ENCODE assay signal across 1 cellular context in the genomic region with DNA sequence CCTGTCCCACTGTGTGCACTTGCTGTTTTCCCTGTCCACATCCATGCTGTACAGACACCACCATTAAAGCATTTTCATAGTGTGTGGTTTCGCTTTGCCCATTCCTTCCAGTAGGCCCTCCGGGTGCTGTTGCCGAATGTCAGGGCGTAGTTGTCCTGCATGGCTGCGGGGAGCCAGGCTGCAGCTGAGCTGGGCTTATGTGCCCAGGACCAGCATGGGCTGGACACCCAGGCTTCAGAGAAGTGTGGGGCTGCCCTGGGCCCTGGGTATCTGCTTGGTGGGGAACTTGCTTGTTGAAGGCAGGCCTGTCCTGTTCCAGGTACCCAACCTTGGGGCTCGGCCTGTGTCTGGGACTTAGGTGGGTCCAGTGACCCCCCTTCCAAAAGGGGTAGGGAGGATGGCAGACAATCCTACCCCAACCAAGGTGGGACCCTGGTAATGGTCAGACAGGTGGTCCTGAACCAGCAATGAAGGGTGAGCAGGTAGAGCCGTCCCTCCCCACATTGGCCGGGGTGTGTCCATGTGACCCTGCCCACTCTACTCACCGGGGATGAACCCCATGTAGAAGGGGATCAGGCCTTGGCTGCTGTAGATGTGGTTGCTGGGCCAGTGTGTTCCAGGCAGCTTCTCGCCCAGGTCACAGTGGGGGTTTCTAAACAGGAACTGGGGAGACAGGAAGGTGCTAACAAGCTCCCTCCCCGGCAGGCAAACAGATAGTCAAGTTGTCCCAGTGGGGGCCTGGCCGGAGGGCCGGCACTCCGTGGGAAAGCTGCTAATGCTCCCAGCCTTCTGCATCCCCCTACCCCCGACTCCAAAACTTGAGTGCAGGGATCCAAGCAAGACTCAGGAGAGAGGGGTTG.
A peak's percentile ranks its signal among the peaks of the same experiment; 100 is the strongest.
TF ChIP-seq lines count a peak whose summit lies in the region.

No MANE protein-coding gene starts in this region.

TF ChIP-seq in K562, 482 proteins besides CTCF, POLR2A, EP300 and RAD21 (continued from another document and continues in another):
- TF ChIP-seq, protein P1, sequence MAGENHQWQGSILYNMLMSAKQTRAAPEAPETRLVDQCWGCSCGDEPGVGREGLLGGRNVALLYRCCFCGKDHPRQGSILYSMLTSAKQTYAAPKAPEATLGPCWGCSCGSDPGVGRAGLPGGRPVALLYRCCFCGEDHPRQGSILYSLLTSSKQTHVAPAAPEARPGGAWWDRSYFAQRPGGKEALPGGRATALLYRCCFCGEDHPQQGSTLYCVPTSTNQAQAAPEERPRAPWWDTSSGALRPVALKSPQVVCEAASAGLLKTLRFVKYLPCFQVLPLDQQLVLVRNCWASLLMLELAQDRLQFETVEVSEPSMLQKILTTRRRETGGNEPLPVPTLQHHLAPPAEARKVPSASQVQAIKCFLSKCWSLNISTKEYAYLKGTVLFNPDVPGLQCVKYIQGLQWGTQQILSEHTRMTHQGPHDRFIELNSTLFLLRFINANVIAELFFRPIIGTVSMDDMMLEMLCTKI (IDR thresholded peaks at IDR 0.05; ENCODE audit: partially characterized antibody), result no peak
- TF ChIP-seq ZC3H11A (IDR thresholded peaks at IDR 0.05; ENCODE audit: low read depth, low read length) (no peak), ZNF780A (CRISPR knock-in tag; IDR thresholded peaks at IDR 0.05) (no peak), ZNF134 (CRISPR knock-in tag; conservative IDR thresholded peaks at IDR 0.05) (0 out of 2 replicates have a peak, but pooled peaks have one; percentile 22), ARNT (IDR thresholded peaks at IDR 0.05) (no peak), MYNN (IDR thresholded peaks at IDR 0.05) (peak; percentile 39; the same call in 1 of the 2 replicates), MYNN (CRISPR knock-in tag; IDR thresholded peaks at IDR 0.05) (no peak), SUPT5H (IDR thresholded peaks at IDR 0.05) (peak; percentile 87), ZNF354B (CRISPR knock-in tag; IDR thresholded peaks at IDR 0.05) (0 out of 2 replicates have a peak, but pooled peaks have one; percentile 14), ERF (CRISPR knock-in tag; IDR thresholded peaks at IDR 0.05) (peak; percentile 85), XRCC3 (IDR thresholded peaks at IDR 0.05) (no peak), L3MBTL2 (IDR thresholded peaks at IDR 0.05) (no peak), ZNF41 (CRISPR knock-in tag; conservative IDR thresholded peaks at IDR 0.05) (0 out of 2 replicates have a peak, but pooled peaks have one; percentile 14), POLR2AphosphoS2 (IDR thresholded peaks at IDR 0.05; ENCODE audit: low read length) (peak; percentile 96; the same call in 1 of the 2 replicates), MAFG (tag; conservative IDR thresholded peaks at IDR 0.05) (no peak), RFX1 (IDR thresholded peaks at IDR 0.05) (no peak), ZNF3 (CRISPR knock-in tag; IDR thresholded peaks at IDR 0.05) (no peak), MAZ (CRISPR knock-in tag; conservative IDR thresholded peaks at IDR 0.05 in 1 of 2, IDR thresholded peaks at IDR 0.05 in 1 of 2) (peak in 1 of 2 experiments; percentile 70; a peak in 2 of 4 replicates), JUN (IDR thresholded peaks at IDR 0.05; ENCODE audit: borderline replicate concordance, low read depth, low read length) (no peak), JUN (CRISPR knock-in tag; IDR thresholded peaks at IDR 0.05; ENCODE audit: borderline replicate concordance) (0 out of 2 replicates have a peak, but pooled peaks have one; percentile 53), POLR2AphosphoS5 (IDR thresholded peaks at IDR 0.05; ENCODE audit: control insufficient read depth, insufficient read depth, low read depth, low read length) (peak; percentile 66; the same call in 1 of the 2 replicates), PHB (CRISPR knock-in tag; IDR thresholded peaks at IDR 0.05) (peak; percentile 61; the same call in 1 of the 2 replicates), ZNF224 (CRISPR knock-in tag; IDR thresholded peaks at IDR 0.05) (0 out of 2 replicates have a peak, but pooled peaks have one; percentile 17), SIN3A (IDR thresholded peaks at IDR 0.05; ENCODE audit: borderline replicate concordance in 2 of 2, control insufficient read depth in 1 of 2, low read depth in 2 of 2, low read length in 2 of 2) (peak in 1 of 2 experiments; percentile 40; a peak in 2 of 4 replicates), ATF1 (CRISPR knock-in tag; IDR thresholded peaks at IDR 0.05) (no peak), ATF1 (tag; IDR thresholded peaks at IDR 0.05) (no peak), POLR2G (IDR thresholded peaks at IDR 0.05; ENCODE audit: low read depth, low read length) (peak; percentile 70), POLR2B (IDR thresholded peaks at IDR 0.05; ENCODE audit: low read depth, partially characterized antibody) (peak; percentile 81)
- TF ChIP-seq, protein P2, sequence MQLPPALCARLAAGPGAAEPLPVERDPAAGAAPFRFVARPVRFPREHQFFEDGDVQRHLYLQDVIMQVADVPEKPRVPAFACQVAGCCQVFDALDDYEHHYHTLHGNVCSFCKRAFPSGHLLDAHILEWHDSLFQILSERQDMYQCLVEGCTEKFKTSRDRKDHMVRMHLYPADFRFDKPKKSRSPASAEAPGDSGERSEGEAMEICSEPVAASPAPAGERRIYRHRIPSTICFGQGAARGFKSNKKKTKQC (CRISPR knock-in tag; IDR thresholded peaks at IDR 0.05), result peak; percentile 80; the same call in 1 of the 2 replicates
- TF ChIP-seq, protein P3, sequence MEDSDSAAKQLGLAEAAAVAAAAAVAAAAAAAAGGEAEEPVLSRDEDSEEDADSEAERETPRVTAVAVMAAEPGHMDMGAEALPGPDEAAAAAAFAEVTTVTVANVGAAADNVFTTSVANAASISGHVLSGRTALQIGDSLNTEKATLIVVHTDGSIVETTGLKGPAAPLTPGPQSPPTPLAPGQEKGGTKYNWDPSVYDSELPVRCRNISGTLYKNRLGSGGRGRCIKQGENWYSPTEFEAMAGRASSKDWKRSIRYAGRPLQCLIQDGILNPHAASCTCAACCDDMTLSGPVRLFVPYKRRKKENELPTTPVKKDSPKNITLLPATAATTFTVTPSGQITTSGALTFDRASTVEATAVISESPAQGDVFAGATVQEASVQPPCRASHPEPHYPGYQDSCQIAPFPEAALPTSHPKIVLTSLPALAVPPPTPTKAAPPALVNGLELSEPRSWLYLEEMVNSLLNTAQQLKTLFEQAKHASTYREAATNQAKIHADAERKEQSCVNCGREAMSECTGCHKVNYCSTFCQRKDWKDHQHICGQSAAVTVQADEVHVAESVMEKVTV (CRISPR knock-in tag; IDR thresholded peaks at IDR 0.05), result 0 out of 2 replicates have a peak, but pooled peaks have one; percentile 21
- TF ChIP-seq, protein P4, sequence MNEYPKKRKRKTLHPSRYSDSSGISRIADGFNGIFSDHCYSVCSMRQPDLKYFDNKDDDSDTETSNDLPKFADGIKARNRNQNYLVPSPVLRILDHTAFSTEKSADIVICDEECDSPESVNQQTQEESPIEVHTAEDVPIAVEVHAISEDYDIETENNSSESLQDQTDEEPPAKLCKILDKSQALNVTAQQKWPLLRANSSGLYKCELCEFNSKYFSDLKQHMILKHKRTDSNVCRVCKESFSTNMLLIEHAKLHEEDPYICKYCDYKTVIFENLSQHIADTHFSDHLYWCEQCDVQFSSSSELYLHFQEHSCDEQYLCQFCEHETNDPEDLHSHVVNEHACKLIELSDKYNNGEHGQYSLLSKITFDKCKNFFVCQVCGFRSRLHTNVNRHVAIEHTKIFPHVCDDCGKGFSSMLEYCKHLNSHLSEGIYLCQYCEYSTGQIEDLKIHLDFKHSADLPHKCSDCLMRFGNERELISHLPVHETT (CRISPR knock-in tag; conservative IDR thresholded peaks at IDR 0.05 in 1 of 2, IDR thresholded peaks at IDR 0.05 in 1 of 2), result no peak
- TF ChIP-seq, protein P5, sequence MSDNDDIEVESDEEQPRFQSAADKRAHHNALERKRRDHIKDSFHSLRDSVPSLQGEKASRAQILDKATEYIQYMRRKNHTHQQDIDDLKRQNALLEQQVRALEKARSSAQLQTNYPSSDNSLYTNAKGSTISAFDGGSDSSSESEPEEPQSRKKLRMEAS (CRISPR knock-in tag; IDR thresholded peaks at IDR 0.05), result 0 out of 2 replicates have a peak, but pooled peaks have one; percentile 27
- TF ChIP-seq, protein P6, sequence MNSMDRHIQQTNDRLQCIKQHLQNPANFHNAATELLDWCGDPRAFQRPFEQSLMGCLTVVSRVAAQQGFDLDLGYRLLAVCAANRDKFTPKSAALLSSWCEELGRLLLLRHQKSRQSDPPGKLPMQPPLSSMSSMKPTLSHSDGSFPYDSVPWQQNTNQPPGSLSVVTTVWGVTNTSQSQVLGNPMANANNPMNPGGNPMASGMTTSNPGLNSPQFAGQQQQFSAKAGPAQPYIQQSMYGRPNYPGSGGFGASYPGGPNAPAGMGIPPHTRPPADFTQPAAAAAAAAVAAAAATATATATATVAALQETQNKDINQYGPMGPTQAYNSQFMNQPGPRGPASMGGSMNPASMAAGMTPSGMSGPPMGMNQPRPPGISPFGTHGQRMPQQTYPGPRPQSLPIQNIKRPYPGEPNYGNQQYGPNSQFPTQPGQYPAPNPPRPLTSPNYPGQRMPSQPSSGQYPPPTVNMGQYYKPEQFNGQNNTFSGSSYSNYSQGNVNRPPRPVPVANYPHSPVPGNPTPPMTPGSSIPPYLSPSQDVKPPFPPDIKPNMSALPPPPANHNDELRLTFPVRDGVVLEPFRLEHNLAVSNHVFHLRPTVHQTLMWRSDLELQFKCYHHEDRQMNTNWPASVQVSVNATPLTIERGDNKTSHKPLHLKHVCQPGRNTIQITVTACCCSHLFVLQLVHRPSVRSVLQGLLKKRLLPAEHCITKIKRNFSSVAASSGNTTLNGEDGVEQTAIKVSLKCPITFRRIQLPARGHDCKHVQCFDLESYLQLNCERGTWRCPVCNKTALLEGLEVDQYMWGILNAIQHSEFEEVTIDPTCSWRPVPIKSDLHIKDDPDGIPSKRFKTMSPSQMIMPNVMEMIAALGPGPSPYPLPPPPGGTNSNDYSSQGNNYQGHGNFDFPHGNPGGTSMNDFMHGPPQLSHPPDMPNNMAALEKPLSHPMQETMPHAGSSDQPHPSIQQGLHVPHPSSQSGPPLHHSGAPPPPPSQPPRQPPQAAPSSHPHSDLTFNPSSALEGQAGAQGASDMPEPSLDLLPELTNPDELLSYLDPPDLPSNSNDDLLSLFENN (IDR thresholded peaks at IDR 0.05; ENCODE audit: low read depth in 2 of 2, low read length in 2 of 2), result no peak
- TF ChIP-seq, protein P7, sequence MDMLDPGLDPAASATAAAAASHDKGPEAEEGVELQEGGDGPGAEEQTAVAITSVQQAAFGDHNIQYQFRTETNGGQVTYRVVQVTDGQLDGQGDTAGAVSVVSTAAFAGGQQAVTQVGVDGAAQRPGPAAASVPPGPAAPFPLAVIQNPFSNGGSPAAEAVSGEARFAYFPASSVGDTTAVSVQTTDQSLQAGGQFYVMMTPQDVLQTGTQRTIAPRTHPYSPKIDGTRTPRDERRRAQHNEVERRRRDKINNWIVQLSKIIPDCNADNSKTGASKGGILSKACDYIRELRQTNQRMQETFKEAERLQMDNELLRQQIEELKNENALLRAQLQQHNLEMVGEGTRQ (CRISPR knock-in tag; IDR thresholded peaks at IDR 0.05), result peak; percentile 14; the same call in 1 of the 2 replicates
- TF ChIP-seq, protein P8, sequence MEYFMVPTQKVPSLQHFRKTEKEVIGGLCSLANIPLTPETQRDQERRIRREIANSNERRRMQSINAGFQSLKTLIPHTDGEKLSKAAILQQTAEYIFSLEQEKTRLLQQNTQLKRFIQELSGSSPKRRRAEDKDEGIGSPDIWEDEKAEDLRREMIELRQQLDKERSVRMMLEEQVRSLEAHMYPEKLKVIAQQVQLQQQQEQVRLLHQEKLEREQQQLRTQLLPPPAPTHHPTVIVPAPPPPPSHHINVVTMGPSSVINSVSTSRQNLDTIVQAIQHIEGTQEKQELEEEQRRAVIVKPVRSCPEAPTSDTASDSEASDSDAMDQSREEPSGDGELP (CRISPR knock-in tag; IDR thresholded peaks at IDR 0.05; ENCODE audit: borderline replicate concordance), result peak; percentile 35; the same call in 1 of the 2 replicates
- TF ChIP-seq, protein P9, sequence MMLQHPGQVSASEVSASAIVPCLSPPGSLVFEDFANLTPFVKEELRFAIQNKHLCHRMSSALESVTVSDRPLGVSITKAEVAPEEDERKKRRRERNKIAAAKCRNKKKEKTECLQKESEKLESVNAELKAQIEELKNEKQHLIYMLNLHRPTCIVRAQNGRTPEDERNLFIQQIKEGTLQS (IDR thresholded peaks at IDR 0.05), result no peak
- TF ChIP-seq, protein P9 (CRISPR knock-in tag; conservative IDR thresholded peaks at IDR 0.05), result no peak
- TF ChIP-seq, protein P10, sequence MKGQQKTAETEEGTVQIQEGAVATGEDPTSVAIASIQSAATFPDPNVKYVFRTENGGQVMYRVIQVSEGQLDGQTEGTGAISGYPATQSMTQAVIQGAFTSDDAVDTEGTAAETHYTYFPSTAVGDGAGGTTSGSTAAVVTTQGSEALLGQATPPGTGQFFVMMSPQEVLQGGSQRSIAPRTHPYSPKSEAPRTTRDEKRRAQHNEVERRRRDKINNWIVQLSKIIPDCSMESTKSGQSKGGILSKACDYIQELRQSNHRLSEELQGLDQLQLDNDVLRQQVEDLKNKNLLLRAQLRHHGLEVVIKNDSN (CRISPR knock-in tag; IDR thresholded peaks at IDR 0.05), result peak; percentile 74
- TF ChIP-seq, protein P11, sequence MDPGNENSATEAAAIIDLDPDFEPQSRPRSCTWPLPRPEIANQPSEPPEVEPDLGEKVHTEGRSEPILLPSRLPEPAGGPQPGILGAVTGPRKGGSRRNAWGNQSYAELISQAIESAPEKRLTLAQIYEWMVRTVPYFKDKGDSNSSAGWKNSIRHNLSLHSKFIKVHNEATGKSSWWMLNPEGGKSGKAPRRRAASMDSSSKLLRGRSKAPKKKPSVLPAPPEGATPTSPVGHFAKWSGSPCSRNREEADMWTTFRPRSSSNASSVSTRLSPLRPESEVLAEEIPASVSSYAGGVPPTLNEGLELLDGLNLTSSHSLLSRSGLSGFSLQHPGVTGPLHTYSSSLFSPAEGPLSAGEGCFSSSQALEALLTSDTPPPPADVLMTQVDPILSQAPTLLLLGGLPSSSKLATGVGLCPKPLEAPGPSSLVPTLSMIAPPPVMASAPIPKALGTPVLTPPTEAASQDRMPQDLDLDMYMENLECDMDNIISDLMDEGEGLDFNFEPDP (CRISPR knock-in tag; IDR thresholded peaks at IDR 0.05), result 0 out of 2 replicates have a peak, but pooled peaks have one; percentile 61
- TF ChIP-seq, protein P12, sequence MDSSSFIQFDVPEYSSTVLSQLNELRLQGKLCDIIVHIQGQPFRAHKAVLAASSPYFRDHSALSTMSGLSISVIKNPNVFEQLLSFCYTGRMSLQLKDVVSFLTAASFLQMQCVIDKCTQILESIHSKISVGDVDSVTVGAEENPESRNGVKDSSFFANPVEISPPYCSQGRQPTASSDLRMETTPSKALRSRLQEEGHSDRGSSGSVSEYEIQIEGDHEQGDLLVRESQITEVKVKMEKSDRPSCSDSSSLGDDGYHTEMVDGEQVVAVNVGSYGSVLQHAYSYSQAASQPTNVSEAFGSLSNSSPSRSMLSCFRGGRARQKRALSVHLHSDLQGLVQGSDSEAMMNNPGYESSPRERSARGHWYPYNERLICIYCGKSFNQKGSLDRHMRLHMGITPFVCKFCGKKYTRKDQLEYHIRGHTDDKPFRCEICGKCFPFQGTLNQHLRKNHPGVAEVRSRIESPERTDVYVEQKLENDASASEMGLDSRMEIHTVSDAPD (CRISPR knock-in tag; IDR thresholded peaks at IDR 0.05), result no peak
- TF ChIP-seq, protein P13, sequence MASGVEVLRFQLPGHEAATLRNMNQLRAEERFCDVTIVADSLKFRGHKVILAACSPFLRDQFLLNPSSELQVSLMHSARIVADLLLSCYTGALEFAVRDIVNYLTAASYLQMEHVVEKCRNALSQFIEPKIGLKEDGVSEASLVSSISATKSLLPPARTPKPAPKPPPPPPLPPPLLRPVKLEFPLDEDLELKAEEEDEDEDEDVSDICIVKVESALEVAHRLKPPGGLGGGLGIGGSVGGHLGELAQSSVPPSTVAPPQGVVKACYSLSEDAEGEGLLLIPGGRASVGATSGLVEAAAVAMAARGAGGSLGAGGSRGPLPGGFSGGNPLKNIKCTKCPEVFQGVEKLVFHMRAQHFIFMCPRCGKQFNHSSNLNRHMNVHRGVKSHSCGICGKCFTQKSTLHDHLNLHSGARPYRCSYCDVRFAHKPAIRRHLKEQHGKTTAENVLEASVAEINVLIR (CRISPR knock-in tag; IDR thresholded peaks at IDR 0.05), result no peak
